ENCODE assay signal across 1 cellular context in the genomic region with DNA sequence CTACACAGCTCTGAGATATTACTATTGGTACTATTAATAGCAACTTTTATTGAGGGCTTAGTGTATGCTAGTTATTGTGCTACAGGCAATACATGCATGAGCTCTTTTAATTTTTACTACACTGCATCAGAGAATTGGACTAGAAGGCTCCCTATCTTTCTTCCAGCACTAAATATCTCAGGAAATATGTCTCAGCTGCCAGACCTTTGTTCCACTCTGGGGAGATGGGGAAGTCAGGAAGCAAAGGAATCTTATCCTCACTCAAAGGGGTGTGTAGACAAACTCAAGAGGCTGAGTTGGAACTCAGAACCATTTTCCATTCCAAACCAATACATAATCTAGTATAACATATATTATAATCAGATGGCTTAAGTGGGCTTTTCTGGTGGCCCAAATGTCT.
TF ChIP-seq lines count a peak whose summit lies in the region.

No MANE protein-coding gene starts in this region.

TF ChIP-seq in HepG2, 621 proteins besides CTCF, POLR2A, EP300 and RAD21 (continued from another document):
- TF ChIP-seq, protein P1, sequence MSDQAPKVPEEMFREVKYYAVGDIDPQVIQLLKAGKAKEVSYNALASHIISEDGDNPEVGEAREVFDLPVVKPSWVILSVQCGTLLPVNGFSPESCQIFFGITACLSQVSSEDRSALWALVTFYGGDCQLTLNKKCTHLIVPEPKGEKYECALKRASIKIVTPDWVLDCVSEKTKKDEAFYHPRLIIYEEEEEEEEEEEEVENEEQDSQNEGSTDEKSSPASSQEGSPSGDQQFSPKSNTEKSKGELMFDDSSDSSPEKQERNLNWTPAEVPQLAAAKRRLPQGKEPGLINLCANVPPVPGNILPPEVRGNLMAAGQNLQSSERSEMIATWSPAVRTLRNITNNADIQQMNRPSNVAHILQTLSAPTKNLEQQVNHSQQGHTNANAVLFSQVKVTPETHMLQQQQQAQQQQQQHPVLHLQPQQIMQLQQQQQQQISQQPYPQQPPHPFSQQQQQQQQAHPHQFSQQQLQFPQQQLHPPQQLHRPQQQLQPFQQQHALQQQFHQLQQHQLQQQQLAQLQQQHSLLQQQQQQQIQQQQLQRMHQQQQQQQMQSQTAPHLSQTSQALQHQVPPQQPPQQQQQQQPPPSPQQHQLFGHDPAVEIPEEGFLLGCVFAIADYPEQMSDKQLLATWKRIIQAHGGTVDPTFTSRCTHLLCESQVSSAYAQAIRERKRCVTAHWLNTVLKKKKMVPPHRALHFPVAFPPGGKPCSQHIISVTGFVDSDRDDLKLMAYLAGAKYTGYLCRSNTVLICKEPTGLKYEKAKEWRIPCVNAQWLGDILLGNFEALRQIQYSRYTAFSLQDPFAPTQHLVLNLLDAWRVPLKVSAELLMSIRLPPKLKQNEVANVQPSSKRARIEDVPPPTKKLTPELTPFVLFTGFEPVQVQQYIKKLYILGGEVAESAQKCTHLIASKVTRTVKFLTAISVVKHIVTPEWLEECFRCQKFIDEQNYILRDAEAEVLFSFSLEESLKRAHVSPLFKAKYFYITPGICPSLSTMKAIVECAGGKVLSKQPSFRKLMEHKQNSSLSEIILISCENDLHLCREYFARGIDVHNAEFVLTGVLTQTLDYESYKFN (CRISPR knock-in tag; conservative IDR thresholded peaks at IDR 0.05) = no peak
- TF ChIP-seq SNRNP70 (IDR thresholded peaks at IDR 0.05; ENCODE audit: low read depth, low read length) = no peak
- TF ChIP-seq, protein P2, sequence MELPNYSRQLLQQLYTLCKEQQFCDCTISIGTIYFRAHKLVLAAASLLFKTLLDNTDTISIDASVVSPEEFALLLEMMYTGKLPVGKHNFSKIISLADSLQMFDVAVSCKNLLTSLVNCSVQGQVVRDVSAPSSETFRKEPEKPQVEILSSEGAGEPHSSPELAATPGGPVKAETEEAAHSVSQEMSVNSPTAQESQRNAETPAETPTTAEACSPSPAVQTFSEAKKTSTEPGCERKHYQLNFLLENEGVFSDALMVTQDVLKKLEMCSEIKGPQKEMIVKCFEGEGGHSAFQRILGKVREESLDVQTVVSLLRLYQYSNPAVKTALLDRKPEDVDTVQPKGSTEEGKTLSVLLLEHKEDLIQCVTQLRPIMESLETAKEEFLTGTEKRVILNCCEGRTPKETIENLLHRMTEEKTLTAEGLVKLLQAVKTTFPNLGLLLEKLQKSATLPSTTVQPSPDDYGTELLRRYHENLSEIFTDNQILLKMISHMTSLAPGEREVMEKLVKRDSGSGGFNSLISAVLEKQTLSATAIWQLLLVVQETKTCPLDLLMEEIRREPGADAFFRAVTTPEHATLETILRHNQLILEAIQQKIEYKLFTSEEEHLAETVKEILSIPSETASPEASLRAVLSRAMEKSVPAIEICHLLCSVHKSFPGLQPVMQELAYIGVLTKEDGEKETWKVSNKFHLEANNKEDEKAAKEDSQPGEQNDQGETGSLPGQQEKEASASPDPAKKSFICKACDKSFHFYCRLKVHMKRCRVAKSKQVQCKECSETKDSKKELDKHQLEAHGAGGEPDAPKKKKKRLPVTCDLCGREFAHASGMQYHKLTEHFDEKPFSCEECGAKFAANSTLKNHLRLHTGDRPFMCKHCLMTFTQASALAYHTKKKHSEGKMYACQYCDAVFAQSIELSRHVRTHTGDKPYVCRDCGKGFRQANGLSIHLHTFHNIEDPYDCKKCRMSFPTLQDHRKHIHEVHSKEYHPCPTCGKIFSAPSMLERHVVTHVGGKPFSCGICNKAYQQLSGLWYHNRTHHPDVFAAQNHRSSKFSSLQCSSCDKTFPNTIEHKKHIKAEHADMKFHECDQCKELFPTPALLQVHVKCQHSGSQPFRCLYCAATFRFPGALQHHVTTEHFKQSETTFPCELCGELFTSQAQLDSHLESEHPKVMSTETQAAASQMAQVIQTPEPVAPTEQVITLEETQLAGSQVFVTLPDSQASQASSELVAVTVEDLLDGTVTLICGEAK (IDR thresholded peaks at IDR 0.05) = no peak
- TF ChIP-seq, protein P2 (CRISPR knock-in tag; IDR thresholded peaks at IDR 0.05) = no peak
- no peak for TF ChIP-seq PPARG (CRISPR knock-in tag; conservative IDR thresholded peaks at IDR 0.05)
- TF ChIP-seq NRL (CRISPR knock-in tag; IDR thresholded peaks at IDR 0.05; ENCODE audit: borderline replicate concordance) = no peak
- TF ChIP-seq ZNF280D (CRISPR knock-in tag; IDR thresholded peaks at IDR 0.05) = no peak
- no peak for TF ChIP-seq ISL2 (CRISPR knock-in tag; IDR thresholded peaks at IDR 0.05)
- TF ChIP-seq RFXANK (CRISPR knock-in tag; IDR thresholded peaks at IDR 0.05) = no peak
